In the genomic region with DNA sequence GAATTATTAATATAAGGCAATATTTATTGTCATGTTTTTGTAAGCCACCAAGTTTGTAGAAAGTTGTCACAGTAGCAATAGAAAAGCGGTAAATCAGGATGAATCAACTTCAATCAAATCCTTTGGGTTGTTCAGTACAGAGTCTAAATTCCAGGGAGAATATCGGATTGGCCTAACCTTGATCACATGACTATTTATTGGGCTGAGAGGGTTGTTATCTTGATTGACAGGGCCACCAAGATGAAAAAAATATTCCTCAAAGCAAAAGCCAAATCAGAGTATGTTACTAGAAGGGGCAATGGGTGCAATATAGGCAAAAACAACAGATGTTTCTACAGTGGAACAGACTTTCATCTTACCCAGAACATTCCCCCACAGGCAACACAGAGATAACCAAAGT, we compare ENCODE assay signal across 19 cellular contexts.
DNase-seq lines count a peak whose midpoint lies in the region; ATAC-seq, FAIRE-seq and TF ChIP-seq lines count a peak whose summit lies in the region.
"Had no signal": no experiment of that assay in that cellular context is flagged by ENCODE, and none has a peak within 500 bp of the region (broad histone marks: within the 10 kb centered on the region; RNA-seq: fewer than 3 reads in every experiment).

No MANE protein-coding gene starts in this region.

- peaks cover 48% of the 10 kb centered on the region for H3K4me1 Mint-ChIP-seq in Calu3 (ENCODE audit: low read depth, unreplicated experiment)
- H3K4me1 Mint-ChIP-seq: CD4-positive, CD25-positive, alpha-beta regulatory T cell; H9 had no signal

- peaks cover 14% of the 10 kb centered on the region for H3K36me3 Mint-ChIP-seq in Calu3 (ENCODE audit: insufficient read depth, unreplicated experiment)
- H3K36me3 Mint-ChIP-seq: CD4-positive, CD25-positive, alpha-beta regulatory T cell; CD8-positive, alpha-beta T cell had no signal

- H3K27me3 Mint-ChIP-seq in Calu3 (ENCODE audit: unreplicated experiment) = no peaks in the 10 kb centered on the region

- H2AFZ ChIP-seq in PC-3 (ENCODE audit: low read length) (no peak overlapping the region), K562 (ENCODE audit: low read depth, low read length) (peak overlapping the region; percentile 87)

- H3K36me3 ChIP-seq in PC-3 (ENCODE audit: low read depth, low read length) (no peaks in the 10 kb centered on the region), K562 (ENCODE audit: control insufficient read depth, insufficient read depth, low read length) (no peaks in the 10 kb centered on the region)

- no peak overlapping the region for H3K9ac ChIP-seq in PC-3 (ENCODE audit: low read length)
- H3K9ac ChIP-seq in K562 (ENCODE audit: insufficient read depth in 1 of 2, low read depth in 2 of 2, low read length in 2 of 2) = no peak overlapping the region

- no peak overlapping the region for H3K4me2 ChIP-seq in A549
- no peak overlapping the region for H3K4me2 ChIP-seq in PC-3 (ENCODE audit: low read length)
- H3K4me2 ChIP-seq in K562 (ENCODE audit: insufficient read depth, low read length) = no peak overlapping the region
- H3K4me2 ChIP-seq: GM23338 had no signal

- no peak for DNase-seq in A549 (ENCODE audit: low read depth in 1 of 2, low spot score in 1 of 2)
- no peak for DNase-seq in Calu3
- DNase-seq in PC-3 = no peak
- DNase-seq in K562 (ENCODE audit: extremely low read depth in 1 of 4, low spot score in 3 of 4) = peak in 1 of 4 experiments; percentile 17
- DNase-seq in medulla oblongata (ENCODE audit: extremely low spot score) = no peak
- no peak for DNase-seq in activated gamma-delta T cell treated with Interleukin-2 at 50 U/mL for 16 hours
- DNase-seq in stimulated activated naive CD4-positive, alpha-beta T cell treated with Interleukin-2 at 50 U/mL for 16 hours (lab: John Stamatoyannopoulos, UW) = no peak
- no peak for DNase-seq in foreskin fibroblast
- DNase-seq: 8988T; CD4-positive, CD25-positive, alpha-beta regulatory T cell; CD8-positive, alpha-beta T cell; DMS153; DND-41; H9 had no signal

- in situ Hi-C loops in K562 (cut with MboI) = no loop called here

- TF ChIP-seq CTCF in A549 (IDR thresholded peaks at IDR 0.05) (no peak), Calu3 (IDR thresholded peaks at IDR 0.05; ENCODE audit: unreplicated experiment) (no peak), PC-3 (conservative IDR thresholded peaks at IDR 0.05; ENCODE audit: low read depth, low read length) (no peak), K562 (IDR thresholded peaks at IDR 0.05 in 2 of 3, conservative IDR thresholded peaks at IDR 0.05 in 1 of 3; ENCODE audit: insufficient read depth in 2 of 3, low read depth in 1 of 3, low read length in 3 of 3) (no peak), foreskin fibroblast (IDR thresholded peaks at IDR 0.05; ENCODE audit: low read depth, low read length) (no peak)

- peak overlapping the region; percentile 12 for H3K27ac Mint-ChIP-seq in Calu3 (ENCODE audit: unreplicated experiment)
- H3K27ac Mint-ChIP-seq: CD4-positive, CD25-positive, alpha-beta regulatory T cell; CD8-positive, alpha-beta T cell; GM23338 had no signal

- no peaks in the 10 kb centered on the region for H3K79me2 ChIP-seq in PC-3 (ENCODE audit: low read length)
- no peaks in the 10 kb centered on the region for H3K79me2 ChIP-seq in K562 (ENCODE audit: control insufficient read depth, insufficient read depth, low read length)

- H3K9me2 ChIP-seq in PC-3 (replicated peaks; ENCODE audit: low read length) = no peaks in the 10 kb centered on the region

- no peaks in the 10 kb centered on the region for H4K20me1 ChIP-seq in PC-3 (ENCODE audit: low read length)
- H4K20me1 ChIP-seq in K562 (replicated peaks; ENCODE audit: control insufficient read depth, insufficient read depth, low read length) = no peaks in the 10 kb centered on the region

- no peak for TF ChIP-seq POLR2A in A549 (IDR thresholded peaks at IDR 0.05; ENCODE audit: low read length)
- TF ChIP-seq POLR2A in K562 (conservative IDR thresholded peaks at IDR 0.05) = no peak

- BruUV-seq in Calu3 (replicated peaks; lab: Mats Ljungman, UMichigan) (no TSS peak), PC-3 (replicated peaks; lab: Mats Ljungman, UMichigan) (no TSS peak), K562 (replicated peaks; lab: Mats Ljungman, UMichigan) (no TSS peak)

- TF ChIP-seq EP300 in A549 (IDR thresholded peaks at IDR 0.05) (no peak), K562 (IDR thresholded peaks at IDR 0.05; ENCODE audit: low read length) (no peak)

- H3F3A ChIP-seq in PC-3 (ENCODE audit: low read length, unreplicated experiment) = peaks cover 14% of the 10 kb centered on the region

- H3K9me3 ChIP-seq in A549 (no peaks in the 10 kb centered on the region), PC-3 (ENCODE audit: low read length) (no peaks in the 10 kb centered on the region), K562 (replicated peaks; ENCODE audit: control insufficient read depth, insufficient read depth, low read depth, low read length) (no peaks in the 10 kb centered on the region; the same call in 1 of the 2 replicates)

- peaks cover 3% of the 10 kb centered on the region for H3K9me3 Mint-ChIP-seq in Calu3 (ENCODE audit: low read depth, unreplicated experiment)
- H3K9me3 Mint-ChIP-seq: CD4-positive, CD25-positive, alpha-beta regulatory T cell; CD8-positive, alpha-beta T cell; GM23338; H9 had no signal

- H3K4me3 Mint-ChIP-seq in Calu3 (ENCODE audit: low read depth, unreplicated experiment) = no peak overlapping the region
- H3K4me3 Mint-ChIP-seq: CD4-positive, CD25-positive, alpha-beta regulatory T cell; CD8-positive, alpha-beta T cell; GM23338; H9 had no signal

- H3K4me3 ChIP-seq in A549 (no peak overlapping the region), PC-3 (ENCODE audit: low read length) (no peak overlapping the region), K562 (no peak overlapping the region), foreskin fibroblast (ENCODE audit: low read depth in 1 of 2, low read length in 2 of 2) (no peak overlapping the region)
- H3K4me3 ChIP-seq: GM23338 had no signal

- H3K4me1 ChIP-seq in A549 = peaks cover 35% of the 10 kb centered on the region
- peaks cover 51% of the 10 kb centered on the region for H3K4me1 ChIP-seq in PC-3 (ENCODE audit: insufficient read depth, low read length)
- peaks cover 12 to 47% of the 10 kb centered on the region in 2 experiments; a peak in 4 of 5 replicates for H3K4me1 ChIP-seq in K562 (replicated peaks in 1 of 2; ENCODE audit: control insufficient read depth in 2 of 2, insufficient read depth in 2 of 2, low read length in 2 of 2)

- H3K27ac ChIP-seq in A549 (peak overlapping the region; percentile 89 to 90), PC-3 (ENCODE audit: low read length) (peak overlapping the region; percentile 93; the same call in 1 of the 2 replicates), K562 (ENCODE audit: extremely low read depth, low read depth, low read length) (peak overlapping the region; percentile 96; the same call in 2 of the 3 replicates)
- H3K27ac ChIP-seq: C4-2B had no signal

- no peaks in the 10 kb centered on the region for H3K9me1 ChIP-seq in K562 (ENCODE audit: control insufficient read depth, insufficient read depth, low read length)

- WGBS in A549 (ENCODE audit: missing lambda C conversion rate) = 95% methylated on average over 2 of the region's 2 CpGs
- WGBS in K562 (ENCODE audit: insufficient coverage, low coverage, missing lambda C conversion rate) = 65% methylated on average over 2 of the region's 2 CpGs

- ATAC-seq in A549 (no peak), PC-3 (no peak), K562 (no peak)
- ATAC-seq: CD8-positive, alpha-beta T cell; GM23338 had no signal

- FAIRE-seq in A549 (lab: Jason Lieb, UNC) (no peak), K562 (lab: Jason Lieb, UNC) (no peak)
- FAIRE-seq: G401.6, GM12892, GM19239 had no signal

- POLR2A ChIA-PET in A549 (lab: Yijun Ruan, JAX) = no interaction called here
- POLR2A ChIA-PET in PC-3 (lab: Charles Lee; ENCODE audit: unreplicated experiment) = no interaction called here
- POLR2A ChIA-PET in K562 (lab: Yijun Ruan, JAX) = no interaction called here

- H3K27me3 ChIP-seq in PC-3 (ENCODE audit: low read length) (no peaks in the 10 kb centered on the region), K562 (ENCODE audit: control insufficient read depth in 2 of 2, insufficient read depth in 2 of 2, low read length in 2 of 2) (no peaks in the 10 kb centered on the region)

- no peak for TF ChIP-seq RAD21 in A549 (conservative IDR thresholded peaks at IDR 0.05 in 1 of 2, IDR thresholded peaks at IDR 0.05 in 1 of 2)
- no peak for TF ChIP-seq RAD21 in K562 (CRISPR knock-in tag; conservative IDR thresholded peaks at IDR 0.05 in 1 of 2, IDR thresholded peaks at IDR 0.05 in 1 of 2)

- intact Hi-C loops in Calu3 (cut with micrococcal nuclease; ENCODE audit: unreplicated experiment) (loop anchor here (10.0 kb wide), 4 partner anchors 77 to 243 kb away; no protein-coding TSS in a partner anchor), PC-3 (cut with micrococcal nuclease) (loop anchor here (5.0 kb wide), 3 partner anchors 64 to 714 kb away; no protein-coding TSS in a partner anchor), K562 (cut with micrococcal nuclease) (no loop called here)

- CTCF ChIA-PET in A549 (lab: Yijun Ruan, JAX) = no interaction called here
- CTCF ChIA-PET in Calu3 (lab: Charles Lee) = no interaction called here
- CTCF ChIA-PET in PC-3 (lab: Charles Lee) = no interaction called here
- CTCF ChIA-PET in K562 (lab: Yijun Ruan, JAX; ENCODE audit: low intra/inter-chr PET ratio) = no interaction called here

TF ChIP-seq in A549, 52 proteins besides CTCF, POLR2A, EP300 and RAD21:
- no peak for TF ChIP-seq KDM1A (IDR thresholded peaks at IDR 0.05; ENCODE audit: low read depth)
- no peak for TF ChIP-seq RNF2 (IDR thresholded peaks at IDR 0.05; ENCODE audit: borderline replicate concordance, low read depth)

TF ChIP-seq in K562, 482 proteins besides CTCF, POLR2A, EP300 and RAD21 (continues in another document):
- TF ChIP-seq, protein P1, sequence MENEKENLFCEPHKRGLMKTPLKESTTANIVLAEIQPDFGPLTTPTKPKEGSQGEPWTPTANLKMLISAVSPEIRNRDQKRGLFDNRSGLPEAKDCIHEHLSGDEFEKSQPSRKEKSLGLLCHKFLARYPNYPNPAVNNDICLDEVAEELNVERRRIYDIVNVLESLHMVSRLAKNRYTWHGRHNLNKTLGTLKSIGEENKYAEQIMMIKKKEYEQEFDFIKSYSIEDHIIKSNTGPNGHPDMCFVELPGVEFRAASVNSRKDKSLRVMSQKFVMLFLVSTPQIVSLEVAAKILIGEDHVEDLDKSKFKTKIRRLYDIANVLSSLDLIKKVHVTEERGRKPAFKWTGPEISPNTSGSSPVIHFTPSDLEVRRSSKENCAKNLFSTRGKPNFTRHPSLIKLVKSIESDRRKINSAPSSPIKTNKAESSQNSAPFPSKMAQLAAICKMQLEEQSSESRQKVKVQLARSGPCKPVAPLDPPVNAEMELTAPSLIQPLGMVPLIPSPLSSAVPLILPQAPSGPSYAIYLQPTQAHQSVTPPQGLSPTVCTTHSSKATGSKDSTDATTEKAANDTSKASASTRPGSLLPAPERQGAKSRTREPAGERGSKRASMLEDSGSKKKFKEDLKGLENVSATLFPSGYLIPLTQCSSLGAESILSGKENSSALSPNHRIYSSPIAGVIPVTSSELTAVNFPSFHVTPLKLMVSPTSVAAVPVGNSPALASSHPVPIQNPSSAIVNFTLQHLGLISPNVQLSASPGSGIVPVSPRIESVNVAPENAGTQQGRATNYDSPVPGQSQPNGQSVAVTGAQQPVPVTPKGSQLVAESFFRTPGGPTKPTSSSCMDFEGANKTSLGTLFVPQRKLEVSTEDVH (IDR thresholded peaks at IDR 0.05; ENCODE audit: low read depth, partially characterized antibody) = no peak

Comparison
In these comparisons a context has a peak if more than half of its experiments do, and no peak if none do; other contexts are left out.
1. Of the 35 proteins assayed by ChIP-seq in both K562 and A549: peak only in K562: KDM1A; only in A549: none; in both: none; in neither: 34.